4 cellular contexts compared by ENCODE assay signal in the genomic region with DNA sequence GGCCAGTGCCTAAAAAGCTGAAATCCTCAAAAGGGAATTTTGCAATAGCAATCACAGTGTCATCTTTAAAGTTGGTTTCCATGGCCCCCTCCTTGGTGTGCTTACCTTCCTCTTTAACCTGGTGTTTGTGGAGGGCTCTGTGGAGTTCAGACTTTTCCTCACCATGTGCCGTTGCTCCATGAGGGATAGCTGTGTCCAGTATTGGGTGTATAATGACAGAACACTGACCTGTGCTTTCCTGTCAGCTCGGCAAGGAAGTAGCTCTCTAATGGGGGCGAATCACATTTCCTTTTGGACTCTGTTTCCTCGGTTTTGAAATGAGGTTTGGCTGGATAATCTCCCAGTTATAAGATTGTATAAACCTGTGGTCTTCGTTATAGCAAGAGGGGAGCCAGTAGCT.
"Had no signal": no experiment of that assay in that cellular context is flagged by ENCODE, and none has a peak within 500 bp of the region (broad histone marks: within the 10 kb centered on the region; RNA-seq: fewer than 3 reads in every experiment).

No MANE protein-coding gene starts in this region.

- H3K9me3 Mint-ChIP-seq: GM23338, H9 had no signal

- H3K4me1 Mint-ChIP-seq: H9 had no signal

- DNase-seq: H9, HCEC 1CT, IMR-90 had no signal

- ATAC-seq: GM23338 had no signal

- H3K4me3 Mint-ChIP-seq: GM23338, H9 had no signal

- H3K27ac Mint-ChIP-seq: GM23338, H9 had no signal
